In genomic region chr2:88919087-88919738, GRCh38 we compare ENCODE assay signal across 9 cellular contexts.
DNase-seq lines count a peak whose midpoint lies in the region; ATAC-seq, FAIRE-seq and TF ChIP-seq lines count a peak whose summit lies in the region.
"Had no signal": no experiment of that assay in that cellular context is flagged by ENCODE, and none has a peak within 500 bp of the region (broad histone marks: within the 10 kb centered on the region; RNA-seq: fewer than 3 reads in every experiment).

No MANE protein-coding gene starts in this region.

- H3K4me3 ChIP-seq in Caco-2 (ENCODE audit: low read depth, low read length) (no peak overlapping the region), GM12878 (no peak overlapping the region)
- H3K4me3 ChIP-seq: HAP-1 had no signal

- no peaks in the 10 kb centered on the region for H3K4me1 ChIP-seq in Caco-2
- H3K4me1 ChIP-seq in GM12878 (ENCODE audit: control insufficient read depth, insufficient read depth, low read length), result no peaks in the 10 kb centered on the region
- H3K4me1 ChIP-seq: HAP-1 had no signal

- H3K9me3 Mint-ChIP-seq in Caco-2 (ENCODE audit: unreplicated experiment), result no peaks in the 10 kb centered on the region

- WGBS in GM12878 (ENCODE audit: insufficient coverage, insufficient replicate concordance, low lambda C conversion rate, missing lambda C conversion rate), result 40% methylated on average over 7 of the region's 7 CpGs

- no peak overlapping the region for H3K27ac Mint-ChIP-seq in Caco-2 (ENCODE audit: unreplicated experiment)

- in situ Hi-C loops in GM12878 (cut with MboI), result no loop called here

- DNase-seq in Caco-2 (peak in 1 of 2 experiments; percentile 40), HT1080 (ENCODE audit: low read depth) (peak; percentile 12), GM12878 (ENCODE audit: low read depth, low spot score) (no peak), lung microvascular endothelial cell (ENCODE audit: low read depth in 2 of 2) (peak; percentile 47 to 68), OCI-M2 (lab: John Stamatoyannopoulos, UW; ENCODE audit: unreplicated experiment) (no peak), NCI-H2107 treated with DMSO at 0.1 percent for 48 hours (lab: John Stamatoyannopoulos, UW; ENCODE audit: unreplicated experiment) (no peak), SHP77 treated with DMSO at 0.1 percent for 48 hours (lab: John Stamatoyannopoulos, UW) (no peak)
- no peak for DNase-seq in activated CD4-positive, CD25-positive, alpha-beta regulatory T cell treated with anti-CD3 and anti-CD28 coated beads, Interleukin-2, amount 50 U/mL, for 72 hours

- H3K27me3 ChIP-seq in Caco-2 (replicated peaks; ENCODE audit: control insufficient read depth, insufficient read depth, low read length), result no peaks in the 10 kb centered on the region; the same call in 1 of the 2 replicates
- H3K27me3 ChIP-seq in GM12878 (replicated peaks in 1 of 2; ENCODE audit: control insufficient read depth in 2 of 2, insufficient read depth in 2 of 2, low read length in 1 of 2), result no peaks in the 10 kb centered on the region

- no peak overlapping the region for H3K9ac ChIP-seq in GM12878 (ENCODE audit: control insufficient read depth, insufficient read depth, low read length)

- TF ChIP-seq EP300 in GM12878 (IDR thresholded peaks at IDR 0.05; ENCODE audit: borderline replicate concordance in 1 of 2, control insufficient read depth in 1 of 2, low read depth in 2 of 2, low read length in 2 of 2), result no peak

- no peak overlapping the region for H3K27ac ChIP-seq in GM12878 (ENCODE audit: control insufficient read depth, insufficient read depth)

- H3K4me3 Mint-ChIP-seq in Caco-2 (ENCODE audit: unreplicated experiment), result no peak overlapping the region

- H3K27me3 Mint-ChIP-seq in Caco-2 (ENCODE audit: insufficient read depth, unreplicated experiment), result peaks cover 9% of the 10 kb centered on the region

- no peak overlapping the region for H2AFZ ChIP-seq in GM12878 (ENCODE audit: control insufficient read depth, low read depth, low read length)

- no TSS peak for BruUV-seq in Caco-2 (replicated peaks; lab: Mats Ljungman, UMichigan)
- BruUV-seq in GM12878 (replicated peaks; lab: Mats Ljungman, UMichigan), result no TSS peak

- TF ChIP-seq CTCF in Caco-2 (IDR thresholded peaks at IDR 0.05; ENCODE audit: insufficient read depth in 1 of 2, low read depth in 1 of 2, low read length in 1 of 2, severe bottlenecking in 1 of 2, unreplicated experiment in 1 of 2), result peak; percentile 52 to 74
- TF ChIP-seq CTCF in GM12878 (IDR thresholded peaks at IDR 0.05 in 2 of 3, conservative IDR thresholded peaks at IDR 0.05 in 1 of 3; ENCODE audit: control insufficient read depth in 2 of 3, extremely low read depth in 1 of 3, insufficient read depth in 1 of 3, low read depth in 3 of 3, low read length in 3 of 3), result peak; percentile 33 to 42 (median 38); a peak in 4 of 6 replicates

- POLR2A ChIA-PET in Caco-2 (lab: Charles Lee) (no interaction called here), GM12878 (lab: Charles Lee) (no interaction called here)

- H3K79me2 ChIP-seq in GM12878 (ENCODE audit: control insufficient read depth, insufficient read depth, low read length), result no peaks in the 10 kb centered on the region

- no peak for ATAC-seq in GM12878

- no peak overlapping the region for H3K4me2 ChIP-seq in GM12878 (ENCODE audit: control insufficient read depth, insufficient read depth)

- TF ChIP-seq RAD21 in GM12878 (IDR thresholded peaks at IDR 0.05; ENCODE audit: insufficient read depth, low read depth, low read length), result 0 out of 2 replicates have a peak, but pooled peaks have one; percentile 27

- SMC1A ChIA-PET in GM12878 (lab: Charles Lee; ENCODE audit: uncharacterized antibody, unreplicated experiment), result interaction anchor here (1.6 kb wide), 1 partner anchor 39 kb away, joined by 8 read pairs; no protein-coding TSS in a partner anchor

- no peaks in the 10 kb centered on the region for H3K36me3 Mint-ChIP-seq in Caco-2 (ENCODE audit: insufficient read depth, unreplicated experiment)

- H3K9me3 ChIP-seq in Caco-2, result no peaks in the 10 kb centered on the region
- H3K9me3 ChIP-seq in GM12878 (replicated peaks; ENCODE audit: control insufficient read depth, insufficient read depth, low read length), result no peaks in the 10 kb centered on the region
- H3K9me3 ChIP-seq: HAP-1 had no signal

- H3K36me3 ChIP-seq in Caco-2 (ENCODE audit: control insufficient read depth, insufficient read depth, low read length) (no peaks in the 10 kb centered on the region), GM12878 (ENCODE audit: control insufficient read depth in 2 of 2, insufficient read depth in 2 of 2, low read length in 1 of 2) (no peaks in the 10 kb centered on the region)
- H3K36me3 ChIP-seq: HAP-1 had no signal

- H4K20me1 ChIP-seq in GM12878 (ENCODE audit: control insufficient read depth, insufficient read depth), result no peaks in the 10 kb centered on the region

- RAD21 ChIA-PET in GM12878 (lab: Charles Lee; ENCODE audit: unreplicated experiment), result no interaction called here

- no peak for TF ChIP-seq POLR2A in GM12878 (IDR thresholded peaks at IDR 0.05; ENCODE audit: low read depth, low read length)

- FAIRE-seq in GM12878 (lab: Jason Lieb, UNC), result no peak

- intact Hi-C loops in Caco-2 (cut with micrococcal nuclease; ENCODE audit: unreplicated experiment), result loop anchor here (1.0 kb wide), 4 partner anchors 16 to 179 kb away; no protein-coding TSS in a partner anchor
- intact Hi-C loops in GM12878 (cut with micrococcal nuclease; ENCODE audit: unreplicated experiment), result loop anchor here (1.0 kb wide), 1 partner anchor 39 kb away; no protein-coding TSS in a partner anchor

- no peaks in the 10 kb centered on the region for H3K4me1 Mint-ChIP-seq in Caco-2 (ENCODE audit: low read depth, unreplicated experiment)

- CTCF ChIA-PET in Caco-2 (lab: Charles Lee) (interaction anchor here (1.2 kb wide), 1 partner anchor 15 kb away, joined by 6 read pairs; no protein-coding TSS in a partner anchor), GM12878 (lab: Yijun Ruan, JAX) (interaction anchor here (1.5 to 1.6 kb wide), 2 partner anchors 15 to 39 kb away, joined by 6 to 12 read pairs; no protein-coding TSS in a partner anchor)

TF ChIP-seq in GM12878, 131 proteins besides CTCF, POLR2A, EP300 and RAD21:
- TF ChIP-seq SMC3 (IDR thresholded peaks at IDR 0.05; ENCODE audit: borderline replicate concordance, low read length) (peak; percentile 50; the same call in 1 of the 2 replicates), KAT2A (conservative IDR thresholded peaks at IDR 0.05; ENCODE audit: control insufficient read depth, low read depth, low read length) (no peak), CHD2 (IDR thresholded peaks at IDR 0.05; ENCODE audit: borderline replicate concordance, low read depth, low read length) (no peak), IRF4 (IDR thresholded peaks at IDR 0.05; ENCODE audit: low read depth, low read length) (no peak)

Comparison
In these comparisons a context has a peak if more than half of its experiments do, and no peak if none do; other contexts are left out.
1. DNase-seq: peak in HT1080 (single experiment) and lung microvascular endothelial cell (2 of 2); none in GM12878 (single experiment), OCI-M2 (single experiment), NCI-H2107 treated with DMSO at 0.1 percent for 48 hours (single experiment), SHP77 treated with DMSO at 0.1 percent for 48 hours (single experiment) and activated CD4-positive, CD25-positive, alpha-beta regulatory T cell treated with anti-CD3 and anti-CD28 coated beads, Interleukin-2, amount 50 U/mL, for 72 hours (single experiment).